ENCODE assay signal across 22 cellular contexts in genomic region chr3:129500334-129500658, GRCh38. TPM values are rescaled to one million over a fixed set of nuclear protein-coding genes. Genes with fewer than 3 reads are reported as not detected.
DNase-seq lines count a peak whose midpoint lies in the region; ATAC-seq and TF ChIP-seq lines count a peak whose summit lies in the region.
"Had no signal": no experiment of that assay in that cellular context is flagged by ENCODE, and none has a peak within 500 bp of the region (broad histone marks: within the 10 kb centered on the region; RNA-seq: fewer than 3 reads in every experiment).

No MANE protein-coding gene starts in this region.

- H2BK15ac ChIP-seq in IMR-90 (ENCODE audit: low read depth, low read length), result no peak overlapping the region; the same call in 2 of the 3 replicates

- no CpG with 5 or more reads among the region's 5 CpGs for WGBS in IMR-90 (ENCODE audit: extremely low coverage in 2 of 2, insufficient read length in 1 of 2), 2 experiments
- WGBS in liver, result 47% methylated on average over 5 of the region's 5 CpGs
- WGBS in trophoblast cell (ENCODE audit: extremely low coverage, insufficient coverage, insufficient read length), result no CpG with 5 or more reads among the region's 5 CpGs

- H2AFZ ChIP-seq in IMR-90 (replicated peaks; ENCODE audit: low read length, poor library complexity), result no peak overlapping the region
- no peak overlapping the region for H2AFZ ChIP-seq in trophoblast cell (ENCODE audit: insufficient read depth, low read length, poor library complexity)
- H2AFZ ChIP-seq: GM23338 had no signal

- POLR2A ChIA-PET in IMR-90 (lab: Charles Lee; ENCODE audit: unreplicated experiment), result no interaction called here

- no peak for TF ChIP-seq POLR2A in IMR-90 (IDR thresholded peaks at IDR 0.05; ENCODE audit: low read depth, low read length)

- H3K4ac ChIP-seq in IMR-90 (ENCODE audit: low read depth, low read length) (peak overlapping the region; percentile 52; the same call in 1 of the 2 replicates), trophoblast cell (ENCODE audit: low read depth, low read length) (no peak overlapping the region)

- H2BK12ac ChIP-seq in trophoblast cell (ENCODE audit: low read length), result no peak overlapping the region

- no peaks in the 10 kb centered on the region for H3K27me3 Mint-ChIP-seq in brain
- H3K27me3 Mint-ChIP-seq: CD8-positive, alpha-beta memory T cell had no signal

- H2BK5ac ChIP-seq in IMR-90 (ENCODE audit: low read depth, low read length, poor library complexity, severe bottlenecking) (no peak overlapping the region), trophoblast cell (ENCODE audit: low read depth, low read length, poor library complexity) (no peak overlapping the region)

- no peak for ATAC-seq in IMR-90 (ENCODE audit: low read depth)
- ATAC-seq: GM23338, K562 had no signal

- no peak for TF ChIP-seq RAD21 in IMR-90 (IDR thresholded peaks at IDR 0.05; ENCODE audit: low read length)
- no peak for TF ChIP-seq RAD21 in liver (IDR thresholded peaks at IDR 0.05)

- peaks cover 6% of the 10 kb centered on the region for H3K79me2 ChIP-seq in trophoblast cell (ENCODE audit: control insufficient read depth, insufficient read depth, low read length, poor library complexity)

- no peak overlapping the region for H4K12ac ChIP-seq in trophoblast cell (ENCODE audit: low read depth, low read length)

- no peaks in the 10 kb centered on the region for H4K20me1 ChIP-seq in IMR-90 (ENCODE audit: insufficient read depth, low read length)

- peaks cover 12% of the 10 kb centered on the region for H3K9me1 ChIP-seq in IMR-90 (ENCODE audit: insufficient read depth, low read length)

- H3K36me3 ChIP-seq in IMR-90 (ENCODE audit: control insufficient read depth, insufficient read depth, low read length) (peaks cover 9% of the 10 kb centered on the region), liver (ENCODE audit: control insufficient read depth in 4 of 4, insufficient read depth in 3 of 4, low read depth in 1 of 4, low read length in 3 of 4) (peaks cover 0 to 11% (median 4%) of the 10 kb centered on the region in 4 donors), trophoblast cell (ENCODE audit: control insufficient read depth in 1 of 2, insufficient read depth in 2 of 2, low read length in 2 of 2) (peaks cover 29 to 35% of the 10 kb centered on the region in 2 experiments)

- H3K9ac ChIP-seq in IMR-90 (ENCODE audit: low read depth, low read length) (no peak overlapping the region), liver (ENCODE audit: low read depth in 1 of 2, low read length in 2 of 2) (no peak overlapping the region), trophoblast cell (ENCODE audit: low read length) (peak overlapping the region; percentile 45)

- H3K4me2 ChIP-seq in IMR-90 (ENCODE audit: low read depth, low read length), result no peak overlapping the region
- no peak overlapping the region for H3K4me2 ChIP-seq in trophoblast cell (ENCODE audit: low read length)
- H3K4me2 ChIP-seq: GM23338 had no signal

- peak overlapping the region; percentile 33 for H2BK20ac ChIP-seq in IMR-90 (ENCODE audit: low read depth, low read length)

- H2BK120ac ChIP-seq in IMR-90 (ENCODE audit: low read depth, low read length), result no peak overlapping the region
- H2BK120ac ChIP-seq in trophoblast cell (ENCODE audit: insufficient read depth, low read length, poor library complexity), result no peak overlapping the region

- no TSS peak for BruUV-seq in IMR-90 (replicated peaks; lab: Mats Ljungman, UMichigan)

- H3K9me3 Mint-ChIP-seq in brain, result no peaks in the 10 kb centered on the region
- H3K9me3 Mint-ChIP-seq: CD8-positive, alpha-beta memory T cell; GM23338 had no signal

- CTCF ChIA-PET in IMR-90 (lab: Yijun Ruan, JAX), result no interaction called here

- H2AK5ac ChIP-seq in IMR-90 (ENCODE audit: low read depth, low read length) (peak overlapping the region; percentile 51; the same call in 1 of the 2 replicates), trophoblast cell (ENCODE audit: low read length) (no peak overlapping the region)

- H4K91ac ChIP-seq in IMR-90 (ENCODE audit: insufficient read depth, low read depth, low read length) (no peak overlapping the region), trophoblast cell (ENCODE audit: low read depth, low read length) (no peak overlapping the region)

- H3K27ac ChIP-seq in IMR-90 (ENCODE audit: insufficient read depth, low read length) (no peak overlapping the region), liver (ENCODE audit: low read depth in 1 of 2, low read length in 2 of 2) (peak overlapping the region; percentile 8 to 42), trophoblast cell (ENCODE audit: low read depth, low read length) (no peak overlapping the region)

- peaks cover 19% of the 10 kb centered on the region for H3K36me3 Mint-ChIP-seq in brain

- in situ Hi-C loops in IMR-90 (cut with MboI; ENCODE audit: low sequenced_read_pairs), result no loop called here

- TF ChIP-seq CTCF in IMR-90 (conservative IDR thresholded peaks at IDR 0.05; ENCODE audit: low read depth, low read length), result no peak
- TF ChIP-seq CTCF in brain (conservative IDR thresholded peaks at IDR 0.05), result no peak
- TF ChIP-seq CTCF in liver (IDR thresholded peaks at IDR 0.05; ENCODE audit: low read depth, low read length, missing input control), result no peak

- no peak overlapping the region for H3K4me3 ChIP-seq in IMR-90 (ENCODE audit: insufficient read depth, low read depth, low read length)
- H3K4me3 ChIP-seq in liver (ENCODE audit: low read depth in 1 of 3, low read length in 3 of 3), result no peak overlapping the region
- H3K4me3 ChIP-seq in trophoblast cell (ENCODE audit: low read depth, low read length), result no peak overlapping the region
- H3K4me3 ChIP-seq: GM23338, K562 had no signal

- H4K8ac ChIP-seq in IMR-90 (ENCODE audit: low read depth in 2 of 2, low read length in 2 of 2) (no peak overlapping the region), trophoblast cell (ENCODE audit: low read depth, low read length) (no peak overlapping the region)

- H3K18ac ChIP-seq in IMR-90 (ENCODE audit: low read depth, low read length) (no peak overlapping the region), trophoblast cell (ENCODE audit: low read length) (no peak overlapping the region)

- no peak overlapping the region for H3K4me3 Mint-ChIP-seq in brain
- H3K4me3 Mint-ChIP-seq: CD8-positive, alpha-beta memory T cell; GM23338 had no signal

- H3K56ac ChIP-seq in IMR-90 (ENCODE audit: extremely low read depth, insufficient read depth, low read length), result no peak overlapping the region

- peaks cover 0 to 8% of the 10 kb centered on the region in 2 experiments; a peak in 1 of 4 replicates for H3K79me1 ChIP-seq in IMR-90 (ENCODE audit: low read depth in 1 of 2, low read length in 2 of 2)
- peaks cover 8% of the 10 kb centered on the region for H3K79me1 ChIP-seq in trophoblast cell (ENCODE audit: low read length)

- H2AK9ac ChIP-seq in IMR-90 (replicated peaks; ENCODE audit: low read depth, low read length, poor library complexity), result peak overlapping the region; percentile 50

- dilution Hi-C loops in IMR-90 (cut with HindIII; ENCODE audit: low sequenced_read_pairs, unreplicated experiment), result no loop called here

- DNase-seq in IMR-90, result no peak
- DNase-seq in trophoblast cell, result no peak
- no peak for DNase-seq in HK-2 (ENCODE audit: unreplicated experiment)
- DNase-seq in T1000 (lab: John Stamatoyannopoulos, UW), result no peak
- DNase-seq in mucosa of gallbladder (ENCODE audit: low spot score), result no peak
- DNase-seq in T-helper 1 cell, result no peak
- DNase-seq: ACHN, C1 segment of cervical spinal cord, DMS53, HCEC 1CT, NCI-H1105 treated with DMSO at 0.1 percent for 48 hours, NCI-H1694, NCI-H2107, NCI-H510A treated with DMSO at 0.1 percent for 48 hours, NCI-H82, SIG-M5 had no signal

- H3K27me3 ChIP-seq in IMR-90 (ENCODE audit: control insufficient read depth, insufficient read depth, low read length), result no peaks in the 10 kb centered on the region
- no peaks in the 10 kb centered on the region for H3K27me3 ChIP-seq in liver (ENCODE audit: control insufficient read depth in 4 of 4, insufficient read depth in 4 of 4, low read length in 3 of 4)
- H3K27me3 ChIP-seq in trophoblast cell (ENCODE audit: insufficient read depth, low read length), result no peaks in the 10 kb centered on the region

- H3K14ac ChIP-seq in IMR-90 (replicated peaks; ENCODE audit: low read depth, low read length), result 0 out of 2 replicates have a peak overlapping the region, but pooled peaks have one; percentile 0
- H3K14ac ChIP-seq in trophoblast cell (ENCODE audit: low read length), result no peak overlapping the region

- H3K4me1 Mint-ChIP-seq in brain, result peaks cover 33% of the 10 kb centered on the region
- H3K4me1 Mint-ChIP-seq: CD8-positive, alpha-beta memory T cell had no signal

- peaks cover 25% of the 10 kb centered on the region for H3K4me1 ChIP-seq in IMR-90 (ENCODE audit: control insufficient read depth, insufficient read depth, low read length)
- H3K4me1 ChIP-seq in liver (ENCODE audit: control insufficient read depth in 4 of 4, insufficient read depth in 4 of 4, low read length in 3 of 4), result peaks cover 0 to 13% (median 8%) of the 10 kb centered on the region in 4 donors
- H3K4me1 ChIP-seq in trophoblast cell (ENCODE audit: control insufficient read depth in 1 of 2, insufficient read depth in 2 of 2, low read length in 2 of 2), result peaks cover 8 to 9% of the 10 kb centered on the region in 2 experiments

- peak overlapping the region in 3 of 5 experiments; percentile 4 to 68 (median 55) for H3K27ac Mint-ChIP-seq in brain
- H3K27ac Mint-ChIP-seq: GM23338 had no signal

- H3K23ac ChIP-seq in IMR-90 (ENCODE audit: low read depth, low read length) (no peak overlapping the region), trophoblast cell (ENCODE audit: low read length) (no peak overlapping the region)

- no peak overlapping the region for H4K5ac ChIP-seq in IMR-90 (ENCODE audit: low read depth, low read length)

- intact Hi-C loops in IMR-90 (cut with micrococcal nuclease), result no loop called here

- H3K9me3 ChIP-seq in IMR-90 (ENCODE audit: control insufficient read depth, insufficient read depth, low read length) (no peaks in the 10 kb centered on the region), liver (ENCODE audit: control insufficient read depth in 4 of 4, low read length in 3 of 4) (no peaks in the 10 kb centered on the region), trophoblast cell (ENCODE audit: insufficient read depth, low read depth, low read length) (peaks cover 2% of the 10 kb centered on the region)

RNA-seq across cellular contexts. Expression of gene RHO, which starts 28.1 kb away (rescaled TPM):
- total RNA-seq in IMR-90 (2012; rRNA removed) (not detected in 2 replicates), liver (not detected), mucosa of gallbladder (not detected)
- polyA plus RNA-seq in IMR-90 (2012; rRNA removed) (not detected in 2 replicates), brain (ENCODE audit: insufficient read depth, low read depth, low replicate concordance) (not detected), liver (not detected)
- polyA plus RNA-seq in IMR-90 (2012; cell fraction: cytosol; rRNA removed), result not detected in 2 replicates
- 0.03 TPM in 1 of 2 replicates, not detected in the other for polyA plus RNA-seq in IMR-90 (2012; cell fraction: nucleus; rRNA removed; ENCODE audit: low replicate concordance)
- 0.01 TPM in 1 of 2 replicates, not detected in the other for polyA plus RNA-seq in trophoblast cell (2013)
- total RNA-seq: CD8-positive, alpha-beta memory T cell; GM23338; K562; RPMI7951 had no signal
- polyA plus RNA-seq: CD8-positive, alpha-beta memory T cell; GM23338; K562 had no signal

RNA-seq across cellular contexts. Expression of gene H1-8, which starts 42.7 kb away (rescaled TPM):
- not detected in 2 replicates for total RNA-seq in IMR-90 (2012; rRNA removed)
- not detected in 2 replicates for polyA plus RNA-seq in IMR-90 (2012; rRNA removed)
- not detected in 2 replicates for polyA plus RNA-seq in IMR-90 (2012; cell fraction: cytosol; rRNA removed)
- not detected in 2 replicates for polyA plus RNA-seq in IMR-90 (2012; cell fraction: nucleus; rRNA removed; ENCODE audit: low replicate concordance)
- not detected for polyA plus RNA-seq in brain (ENCODE audit: insufficient read depth, low read depth, low replicate concordance)
- total RNA-seq in liver, result not detected
- polyA plus RNA-seq in liver, result not detected
- polyA plus RNA-seq in trophoblast cell (2013), result not detected in 2 replicates
- not detected for total RNA-seq in mucosa of gallbladder
- total RNA-seq: CD8-positive, alpha-beta memory T cell; GM23338; K562; RPMI7951 had no signal
- polyA plus RNA-seq: CD8-positive, alpha-beta memory T cell; GM23338; K562 had no signal

Comparison
In these comparisons a context has a peak if more than half of its experiments do, and no peak if none do; other contexts are left out.
1. H3K27ac ChIP-seq: peak in liver (2 of 2); none in IMR-90 (single experiment) and trophoblast cell (single experiment).